9 cellular contexts compared by ENCODE assay signal in the genomic region with DNA sequence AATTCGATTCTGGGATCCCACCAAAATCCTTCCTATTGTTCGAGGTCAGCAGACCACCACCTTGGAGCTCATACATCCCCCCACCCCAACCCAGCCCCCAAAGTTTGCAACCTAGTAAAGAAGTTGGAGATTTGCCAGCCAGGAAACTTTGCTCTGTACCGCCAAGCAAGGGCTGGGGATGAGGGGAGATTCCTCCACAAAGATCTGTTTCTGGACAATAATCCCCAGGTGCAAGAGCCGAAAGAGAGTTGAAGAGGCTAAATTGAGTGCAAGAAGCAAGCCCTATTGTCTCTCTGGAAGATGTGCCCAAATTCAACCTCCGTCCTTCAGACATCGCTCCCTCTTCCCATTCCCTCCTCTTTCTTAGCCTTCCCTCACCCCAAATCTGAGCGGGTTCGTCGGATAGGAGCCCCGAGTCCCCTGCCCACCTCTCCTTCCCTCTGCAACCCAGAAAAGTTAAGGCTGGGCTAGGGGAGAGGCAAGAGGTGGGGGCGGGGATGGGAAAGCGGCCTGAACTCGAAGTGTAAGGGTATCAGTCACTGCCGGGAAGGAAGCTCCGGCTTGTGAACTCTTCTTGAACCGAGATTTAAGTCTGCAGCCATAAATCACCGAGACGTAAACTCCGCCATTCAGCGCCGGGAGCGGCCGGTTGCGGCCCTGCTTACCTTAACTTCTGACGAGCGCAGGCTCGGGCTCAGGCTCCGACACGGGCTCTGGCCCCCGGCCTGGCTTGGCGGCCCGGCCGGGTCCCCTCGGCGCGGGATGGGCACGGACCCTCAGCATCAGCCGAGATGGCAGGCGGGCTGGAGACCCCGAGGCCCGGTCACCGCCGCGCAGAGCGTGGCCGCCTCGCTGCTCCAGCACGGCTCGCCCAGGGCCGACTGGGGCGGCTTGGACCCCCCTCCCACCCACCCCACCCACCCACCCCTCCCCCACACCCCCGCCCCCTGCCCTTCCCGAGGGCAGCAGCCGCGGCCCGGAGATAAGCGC. TPM values are rescaled to one million over a fixed set of nuclear protein-coding genes. Genes with fewer than 3 reads are reported as not detected.
DNase-seq lines count a peak whose midpoint lies in the region; ATAC-seq and TF ChIP-seq lines count a peak whose summit lies in the region.
"Had no signal": no experiment of that assay in that cellular context is flagged by ENCODE, and none has a peak within 500 bp of the region (broad histone marks: within the 10 kb centered on the region; RNA-seq: fewer than 3 reads in every experiment).

No MANE protein-coding gene starts in this region.

- H3K36me3 ChIP-seq in H7 (replicated peaks; ENCODE audit: control insufficient read depth, insufficient read depth, low read length) (no peaks in the 10 kb centered on the region), iPS DF 6.9 (ENCODE audit: control insufficient read depth, insufficient read depth, low read length) (no peaks in the 10 kb centered on the region)

- no peaks in the 10 kb centered on the region for H3K36me3 Mint-ChIP-seq in activated CD4-positive, alpha-beta T cell treated with anti-CD3 and anti-CD28 coated beads, Interleukin-2, amount 10 ng/mL, durations not matched to agents 24 days and 14 days (ENCODE audit: low read depth)

- H3K4me3 Mint-ChIP-seq in activated CD4-positive, alpha-beta T cell treated with anti-CD3 and anti-CD28 coated beads, Interleukin-2, amount 10 ng/mL, durations not matched to agents 24 days and 14 days = no peak overlapping the region
- H3K4me3 Mint-ChIP-seq: activated B cell treated with CpG ODN at 0.5 μM for 24 hours had no signal

- no peak overlapping the region for H3K27ac ChIP-seq in iPS DF 6.9 (ENCODE audit: low read length)

- intact Hi-C loops in sciatic nerve (cut with DNase I) (no loop called here), head of caudate nucleus (cut with DNase I) (no loop called here)
- intact Hi-C loops in activated CD4-positive, alpha-beta T cell treated with anti-CD3 and anti-CD28 coated beads, Interleukin-2, amount 10 ng/mL, durations not matched to agents 24 days and 14 days (cut with micrococcal nuclease) = no loop called here

- no peaks in the 10 kb centered on the region for H3K9me3 Mint-ChIP-seq in activated CD4-positive, alpha-beta T cell treated with anti-CD3 and anti-CD28 coated beads, Interleukin-2, amount 10 ng/mL, durations not matched to agents 24 days and 14 days
- H3K9me3 Mint-ChIP-seq: activated B cell treated with CpG ODN at 0.5 μM for 24 hours had no signal

- WGBS in iPS DF 6.9 (ENCODE audit: insufficient coverage, insufficient read length) = no CpG with 5 or more reads among the region's 57 CpGs

- peak overlapping the region; percentile 11; the same call in 1 of the 2 replicates for H3K4me3 ChIP-seq in H7 (ENCODE audit: insufficient read depth, low read depth, low read length)
- H3K4me3 ChIP-seq in WI38 (ENCODE audit: low read depth, low read length) = peak overlapping the region; percentile 65
- peak overlapping the region; percentile 9; the same call in 1 of the 2 replicates for H3K4me3 ChIP-seq in iPS DF 6.9 (ENCODE audit: low read length)

- peak; percentile 3 for ATAC-seq in sciatic nerve

- peaks cover 2% of the 10 kb centered on the region; the same call in 1 of the 2 replicates for H3K4me1 ChIP-seq in iPS DF 6.9 (ENCODE audit: control insufficient read depth, insufficient read depth, low read length)

- H3K9me3 ChIP-seq in iPS DF 6.9 (ENCODE audit: control insufficient read depth, insufficient read depth, low read length) = no peaks in the 10 kb centered on the region

- H3K4me1 Mint-ChIP-seq in activated CD4-positive, alpha-beta T cell treated with anti-CD3 and anti-CD28 coated beads, Interleukin-2, amount 10 ng/mL, durations not matched to agents 24 days and 14 days = no peaks in the 10 kb centered on the region
- H3K4me1 Mint-ChIP-seq: activated B cell treated with CpG ODN at 0.5 μM for 24 hours had no signal

- H3K27me3 ChIP-seq in H7 (ENCODE audit: control insufficient read depth, insufficient read depth, low read length) = peaks cover 96% of the 10 kb centered on the region
- H3K27me3 ChIP-seq in iPS DF 6.9 (ENCODE audit: control insufficient read depth, insufficient read depth, low read length) = peaks cover 94% of the 10 kb centered on the region

- no peak overlapping the region for H3K27ac Mint-ChIP-seq in activated CD4-positive, alpha-beta T cell treated with anti-CD3 and anti-CD28 coated beads, Interleukin-2, amount 10 ng/mL, durations not matched to agents 24 days and 14 days
- H3K27ac Mint-ChIP-seq: activated B cell treated with CpG ODN at 0.5 μM for 24 hours had no signal

- TF ChIP-seq CTCF in WI38 (IDR thresholded peaks at IDR 0.05; ENCODE audit: low read depth, low read length) = no peak

- DNase-seq in H7 (peak; percentile 85), iPS DF 6.9 (ENCODE audit: low read depth, low spot score) (no peak), sciatic nerve (ENCODE audit: low spot score) (peak; percentile 80), head of caudate nucleus (no peak)
- no peak for DNase-seq in stimulated activated CD4-positive, alpha-beta T cell treated with anti-CD3 and anti-CD28 coated beads, Interleukin-4, amount 100 ng/mL, for 1 hour
- no peak for DNase-seq in activated CD4-positive, alpha-beta T cell treated with anti-CD3 and anti-CD28 coated beads, Interleukin-2, amount 10 ng/mL, durations not matched to agents 24 days and 14 days
- no peak for DNase-seq in activated effector memory CD4-positive, alpha-beta T cell treated with anti-CD3 and anti-CD28 coated beads, Interleukin-2, amount 50 U/mL, for 16 hours
- DNase-seq: activated B cell treated with CpG ODN at 0.5 μM for 24 hours had no signal

- H3K27me3 Mint-ChIP-seq in activated CD4-positive, alpha-beta T cell treated with anti-CD3 and anti-CD28 coated beads, Interleukin-2, amount 10 ng/mL, durations not matched to agents 24 days and 14 days = peaks cover 5% of the 10 kb centered on the region

RNA-seq across cellular contexts. Expression of gene HOXA2, which starts 10.8 kb away (rescaled TPM):
- not detected in 2 replicates for total RNA-seq in H7 (2014; rRNA removed; shearing (Covaris generic))
- 3.9 TPM for total RNA-seq in sciatic nerve
- total RNA-seq in activated CD4-positive, alpha-beta T cell treated with anti-CD3 and anti-CD28 coated beads, Interleukin-2, amount 10 ng/mL, durations not matched to agents 24 days and 14 days = not detected in 2 replicates
- total RNA-seq: activated B cell treated with CpG ODN at 0.5 μM for 24 hours had no signal

RNA-seq across cellular contexts. Expression of gene HOXA4, which starts 17.3 kb away (rescaled TPM):
- total RNA-seq in H7 (2014; rRNA removed; shearing (Covaris generic)) = not detected in 2 replicates
- 10.0 TPM for total RNA-seq in sciatic nerve
- not detected in 2 replicates for total RNA-seq in activated CD4-positive, alpha-beta T cell treated with anti-CD3 and anti-CD28 coated beads, Interleukin-2, amount 10 ng/mL, durations not matched to agents 24 days and 14 days

RNA-seq across cellular contexts. Expression of gene HOXA1, which starts 17.5 kb away (rescaled TPM):
- total RNA-seq in H7 (2014; rRNA removed; shearing (Covaris generic)) = 0.10 TPM in 1 of 2 replicates, not detected in the other
- total RNA-seq in sciatic nerve = 0.98 TPM
- 0.09 and 0.16 TPM in 2 replicates for total RNA-seq in activated CD4-positive, alpha-beta T cell treated with anti-CD3 and anti-CD28 coated beads, Interleukin-2, amount 10 ng/mL, durations not matched to agents 24 days and 14 days

RNA-seq across cellular contexts. Expression of gene HOXA5, which starts 30.2 kb away (rescaled TPM):
- not detected in 2 replicates for total RNA-seq in H7 (2014; rRNA removed; shearing (Covaris generic))
- total RNA-seq in sciatic nerve = 20.1 TPM
- not detected in 2 replicates for total RNA-seq in activated CD4-positive, alpha-beta T cell treated with anti-CD3 and anti-CD28 coated beads, Interleukin-2, amount 10 ng/mL, durations not matched to agents 24 days and 14 days
- total RNA-seq: activated B cell treated with CpG ODN at 0.5 μM for 24 hours had no signal

RNA-seq across cellular contexts. Expression of gene HOXA6, which starts 34.3 kb away (rescaled TPM):
- total RNA-seq in H7 (2014; rRNA removed; shearing (Covaris generic)) = not detected in 2 replicates
- total RNA-seq in sciatic nerve = 15.8 TPM
- total RNA-seq in activated CD4-positive, alpha-beta T cell treated with anti-CD3 and anti-CD28 coated beads, Interleukin-2, amount 10 ng/mL, durations not matched to agents 24 days and 14 days = not detected in 2 replicates
- total RNA-seq: activated B cell treated with CpG ODN at 0.5 μM for 24 hours had no signal

Comparison
In these comparisons a context has a peak if more than half of its experiments do, and no peak if none do; other contexts are left out.
1. DNase-seq: peak in H7 (single experiment) and sciatic nerve (single experiment); none in iPS DF 6.9 (single experiment), stimulated activated CD4-positive, alpha-beta T cell treated with anti-CD3 and anti-CD28 coated beads, Interleukin-4, amount 100 ng/mL, for 1 hour (single experiment), activated CD4-positive, alpha-beta T cell treated with anti-CD3 and anti-CD28 coated beads, Interleukin-2, amount 10 ng/mL, durations not matched to agents 24 days and 14 days (single experiment), activated effector memory CD4-positive, alpha-beta T cell treated with anti-CD3 and anti-CD28 coated beads, Interleukin-2, amount 50 U/mL, for 16 hours (single experiment) and head of caudate nucleus (0 of 42).
2. H3K4me3 ChIP-seq: peak in every context shown above with its lines; median percentile 65 in WI38; 11 in H7; 9 in iPS DF 6.9.
3. RNA of gene HOXA4, which starts 17.3 kb away (total RNA-seq): 10.0 TPM in sciatic nerve (single experiment); not detected in H7 and not detected in activated CD4-positive, alpha-beta T cell treated with anti-CD3 and anti-CD28 coated beads, Interleukin-2, amount 10 ng/mL, durations not matched to agents 24 days and 14 days; every median in the first group is over 10 times any median in the second.